ENCODE assay signal across 9 cellular contexts in genomic region chr19:40721140-40721486, GRCh38. TPM values are rescaled to one million over a fixed set of nuclear protein-coding genes. Genes with fewer than 3 reads are reported as not detected.
DNase-seq lines count a peak whose midpoint lies in the region; ATAC-seq and TF ChIP-seq lines count a peak whose summit lies in the region.
"Had no signal": no experiment of that assay in that cellular context is flagged by ENCODE, and none has a peak within 500 bp of the region (broad histone marks: within the 10 kb centered on the region; RNA-seq: fewer than 3 reads in every experiment).

No MANE protein-coding gene starts in this region.

- peaks cover 42% of the 10 kb centered on the region for H3K4me1 Mint-ChIP-seq in activated T-cell treated with anti-CD3 and anti-CD28 coated beads, Interleukin-2, amount 50 U/mL, for 4 hours (ENCODE audit: low read depth)
- H3K4me1 Mint-ChIP-seq in nephron (peaks cover 23% of the 10 kb centered on the region), type B pancreatic cell (ENCODE audit: unreplicated experiment) (peaks cover 25% of the 10 kb centered on the region)

- H3K27ac Mint-ChIP-seq in nephron: peak overlapping the region; percentile 65 to 88 (median 74)
- peak overlapping the region; percentile 100 for H3K27ac Mint-ChIP-seq in type B pancreatic cell

- no peaks in the 10 kb centered on the region for H3K27me3 Mint-ChIP-seq in activated T-cell treated with anti-CD3 and anti-CD28 coated beads, Interleukin-2, amount 50 U/mL, for 4 hours (ENCODE audit: low read depth)
- no peaks in the 10 kb centered on the region for H3K27me3 Mint-ChIP-seq in nephron (ENCODE audit: low read depth)
- H3K27me3 Mint-ChIP-seq in type B pancreatic cell: no peaks in the 10 kb centered on the region

- H3K4me3 Mint-ChIP-seq in activated T-cell treated with anti-CD3 and anti-CD28 coated beads, Interleukin-2, amount 50 U/mL, for 4 hours: peak overlapping the region; percentile 6
- H3K4me3 Mint-ChIP-seq in nephron: peak overlapping the region; percentile 81 to 84 (median 83)
- peak overlapping the region; percentile 97 for H3K4me3 Mint-ChIP-seq in type B pancreatic cell

- H3K9me3 Mint-ChIP-seq in activated T-cell treated with anti-CD3 and anti-CD28 coated beads, Interleukin-2, amount 50 U/mL, for 4 hours: no peaks in the 10 kb centered on the region
- H3K9me3 Mint-ChIP-seq in nephron (no peaks in the 10 kb centered on the region), type B pancreatic cell (no peaks in the 10 kb centered on the region)

- TF ChIP-seq CTCF in epithelial cell of proximal tubule (conservative IDR thresholded peaks at IDR 0.05; ENCODE audit: low read depth, low read length) (no peak), nephron (IDR thresholded peaks at IDR 0.05; ENCODE audit: unreplicated experiment in 3 of 3) (no peak), type B pancreatic cell (conservative IDR thresholded peaks at IDR 0.05) (no peak)

- ATAC-seq in activated T-cell treated with anti-CD3 and anti-CD28 coated beads, Interleukin-2, amount 50 U/mL, for 4 hours: no peak
- ATAC-seq in HG02840 (IDR thresholded peaks at IDR 0.05; ENCODE audit: low FRiP score, unreplicated experiment) (no peak), HG03108 (IDR thresholded peaks at IDR 0.05; ENCODE audit: unreplicated experiment) (no peak)

- H3K36me3 Mint-ChIP-seq in activated T-cell treated with anti-CD3 and anti-CD28 coated beads, Interleukin-2, amount 50 U/mL, for 4 hours (ENCODE audit: insufficient read depth): peaks cover 7% of the 10 kb centered on the region
- peaks cover 45% of the 10 kb centered on the region for H3K36me3 Mint-ChIP-seq in nephron (ENCODE audit: low read depth)
- H3K36me3 Mint-ChIP-seq in type B pancreatic cell: peaks cover 30% of the 10 kb centered on the region

- DNase-seq in activated T-cell treated with anti-CD3 and anti-CD28 coated beads, Interleukin-2, amount 50 U/mL, for 4 hours: no peak
- DNase-seq in activated T-cell treated with anti-CD3 and anti-CD28 coated beads for 4 hours (no peak), epithelial cell of proximal tubule (ENCODE audit: low read depth) (no peak), type B pancreatic cell (ENCODE audit: extremely low spot score, unreplicated experiment) (no peak), NOMO-1 treated with DMSO at 0.1 percent for 48 hours (lab: John Stamatoyannopoulos, UW; ENCODE audit: unreplicated experiment) (no peak)
- DNase-seq: NCI-H1048 had no signal

- peak overlapping the region; percentile 74 for H3K4me3 ChIP-seq in epithelial cell of proximal tubule (ENCODE audit: low read depth, low read length)

RNA-seq across cellular contexts. Expression of gene ITPKC, which starts 4.2 kb away (rescaled TPM):
- 1 to 10 TPM; 6.9 to 8.2 (median 8.2) TPM for total RNA-seq in activated T-cell treated with anti-CD3 and anti-CD28 coated beads, Interleukin-2, amount 50 U/mL, for 4 hours
- total RNA-seq in epithelial cell of proximal tubule (13.7 and 17.6 TPM in 2 replicates), type B pancreatic cell (ENCODE audit: low replicate concordance) (22.4 and 46.1 TPM in 2 replicates)

RNA-seq across cellular contexts. Expression of gene COQ8B, which starts 4.4 kb away (rescaled TPM):
- total RNA-seq in activated T-cell treated with anti-CD3 and anti-CD28 coated beads, Interleukin-2, amount 50 U/mL, for 4 hours: 10 to 100 TPM; 18.7 to 21.3 (median 18.9) TPM
- total RNA-seq in epithelial cell of proximal tubule: 20.9 and 30.5 TPM in 2 replicates
- total RNA-seq in type B pancreatic cell (ENCODE audit: low replicate concordance): 39.9 and 48.4 TPM in 2 replicates

RNA-seq across cellular contexts. Expression of gene ACTMAP, which starts 29.2 kb away (rescaled TPM):
- total RNA-seq in activated T-cell treated with anti-CD3 and anti-CD28 coated beads, Interleukin-2, amount 50 U/mL, for 4 hours: 10 to 100 TPM in 1 of 3 donors, 1 to 10 TPM in 2; 7.4 to 11.4 (median 7.7) TPM
- 2.2 and 3.3 TPM in 2 replicates for total RNA-seq in epithelial cell of proximal tubule
- total RNA-seq in type B pancreatic cell (ENCODE audit: low replicate concordance): 9.6 and 16.0 TPM in 2 replicates

RNA-seq across cellular contexts. Expression of gene SNRPA, which starts 29.9 kb away (rescaled TPM):
- total RNA-seq in activated T-cell treated with anti-CD3 and anti-CD28 coated beads, Interleukin-2, amount 50 U/mL, for 4 hours: 100 to 1,000 TPM; 213 to 234 (median 219) TPM
- 169 and 202 TPM in 2 replicates for total RNA-seq in epithelial cell of proximal tubule
- total RNA-seq in type B pancreatic cell (ENCODE audit: low replicate concordance): 79.6 and 130 TPM in 2 replicates

RNA-seq across cellular contexts. Expression of gene NUMBL, which starts 30.7 kb away (rescaled TPM):
- 10 to 100 TPM; 13.8 to 17.1 (median 16.7) TPM for total RNA-seq in activated T-cell treated with anti-CD3 and anti-CD28 coated beads, Interleukin-2, amount 50 U/mL, for 4 hours
- total RNA-seq in epithelial cell of proximal tubule (13.3 and 32.0 TPM in 2 replicates), type B pancreatic cell (ENCODE audit: low replicate concordance) (16.2 and 28.9 TPM in 2 replicates)

Comparison
In these comparisons a context has a peak if more than half of its experiments do, and no peak if none do; other contexts are left out.
1. H3K4me3 Mint-ChIP-seq: peak in every context shown above with its lines; median percentile 97 in type B pancreatic cell; 83 in nephron; 6 in activated T-cell treated with anti-CD3 and anti-CD28 coated beads, Interleukin-2, amount 50 U/mL, for 4 hours.